ENCODE assay signal across 23 cellular contexts in genomic region chr22:49044091-49044490, GRCh38.
"Had no signal": no experiment of that assay in that cellular context is flagged by ENCODE, and none has a peak within 500 bp of the region (broad histone marks: within the 10 kb centered on the region; RNA-seq: fewer than 3 reads in every experiment).

No MANE protein-coding gene starts in this region.

- ATAC-seq: esophagus mucosa; gastrocnemius medialis; left ventricle myocardium superior; natural killer cell; stimulated activated naive B cell treated with anti-CD40 and anti-IgM and Interleukin-4, amounts not matched to agents 10 μg/mL and 1 μg/mL and 100 μg/mL, for 72 hours had no signal

- H3K4me3 ChIP-seq: dorsolateral prefrontal cortex, gastrocnemius medialis, lung, prostate gland, right atrium auricular region, skin epidermis, spleen, thoracic aorta, tibial nerve, vagina had no signal

- H3K27ac Mint-ChIP-seq: endodermal cell; memory B cell; natural killer cell; stimulated activated naive B cell treated with anti-CD40 and anti-IgM and Interleukin-4, amounts not matched to agents 10 μg/mL and 1 μg/mL and 100 μg/mL, for 72 hours; stimulated activated naive CD8-positive, alpha-beta T cell treated with anti-CD3 and anti-CD28 coated beads, Interleukin-15, Interleukin-2, amounts not matched to agents 100 ng/mL and 50 ng/mL, for 24 hours had no signal

- H3K4me1 ChIP-seq: gastrocnemius medialis, parathyroid adenoma, prostate gland, right atrium auricular region, spleen, tibial nerve, vagina had no signal

- H3K9me3 Mint-ChIP-seq: endodermal cell; natural killer cell; stimulated activated naive CD8-positive, alpha-beta T cell treated with anti-CD3 and anti-CD28 coated beads, Interleukin-15, Interleukin-2, amounts not matched to agents 100 ng/mL and 50 ng/mL, for 24 hours had no signal

- H3K9me3 ChIP-seq: gastrocnemius medialis, neutrophil, prostate gland, right atrium auricular region, spleen, thoracic aorta, tibial nerve, vagina had no signal

- H3K4me1 Mint-ChIP-seq: endodermal cell; memory B cell; stimulated activated naive B cell treated with anti-CD40 and anti-IgM and Interleukin-4, amounts not matched to agents 10 μg/mL and 1 μg/mL and 100 μg/mL, for 72 hours had no signal

- DNase-seq: effector CD4-positive, alpha-beta T cell; endodermal cell; foreskin fibroblast; gastrocnemius medialis; left ventricle myocardium superior; natural killer cell; spleen; stimulated activated CD4-positive, alpha-beta T cell treated with anti-CD3 and anti-CD28 coated beads, Interleukin-2, amount 100 ng/mL, for 48 hours; stimulated activated naive B cell treated with anti-CD40 and anti-IgM and Interleukin-4, amounts not matched to agents 10 μg/mL and 1 μg/mL and 100 μg/mL, for 72 hours had no signal

- H3K36me3 Mint-ChIP-seq: natural killer cell; stimulated activated naive B cell treated with anti-CD40 and anti-IgM and Interleukin-4, amounts not matched to agents 10 μg/mL and 1 μg/mL and 100 μg/mL, for 72 hours had no signal

- H3K27me3 ChIP-seq: neutrophil, right atrium auricular region, tibial nerve, vagina had no signal

- H3K4me3 Mint-ChIP-seq: endodermal cell; memory B cell; natural killer cell; stimulated activated naive B cell treated with anti-CD40 and anti-IgM and Interleukin-4, amounts not matched to agents 10 μg/mL and 1 μg/mL and 100 μg/mL, for 72 hours; stimulated activated naive CD8-positive, alpha-beta T cell treated with anti-CD3 and anti-CD28 coated beads, Interleukin-15, Interleukin-2, amounts not matched to agents 100 ng/mL and 50 ng/mL, for 24 hours had no signal

- H3K36me3 ChIP-seq: gastrocnemius medialis, neutrophil, prostate gland, right atrium auricular region, spleen, thoracic aorta, tibial nerve, vagina had no signal

- H3K27me3 Mint-ChIP-seq: memory B cell; stimulated activated naive CD8-positive, alpha-beta T cell treated with anti-CD3 and anti-CD28 coated beads, Interleukin-15, Interleukin-2, amounts not matched to agents 100 ng/mL and 50 ng/mL, for 24 hours had no signal

- H3K27ac ChIP-seq: dorsolateral prefrontal cortex, epithelial cell of prostate, gastrocnemius medialis, neutrophil, parathyroid adenoma, prostate gland, right atrium auricular region, skin epidermis, spleen, thoracic aorta, tibial nerve, vagina had no signal
